Comparison of ENCODE assay signal across 16 cellular contexts in the genomic region with DNA sequence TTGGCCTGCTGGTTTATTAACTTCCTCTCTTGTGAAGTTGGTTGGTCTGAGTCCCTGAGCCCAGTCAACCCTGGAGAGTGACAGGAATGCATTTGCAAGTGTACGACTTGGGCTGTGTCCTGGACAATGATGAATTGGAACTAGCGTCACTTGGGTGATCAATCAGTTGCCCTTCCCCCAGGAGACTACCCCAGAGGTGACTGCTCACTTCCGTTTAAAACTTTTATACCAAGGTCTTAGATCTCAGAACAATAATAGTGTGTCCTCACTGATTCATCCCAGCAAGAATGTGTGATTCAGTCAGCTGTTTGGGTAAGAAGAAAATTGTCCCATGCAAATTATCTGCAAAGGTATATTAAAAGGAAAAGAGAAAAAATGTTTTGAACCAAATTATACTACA.
DNase-seq lines count a peak whose midpoint lies in the region; ATAC-seq and TF ChIP-seq lines count a peak whose summit lies in the region.
"Had no signal": no experiment of that assay in that cellular context is flagged by ENCODE, and none has a peak within 500 bp of the region (broad histone marks: within the 10 kb centered on the region; RNA-seq: fewer than 3 reads in every experiment).

No MANE protein-coding gene starts in this region.

- TF ChIP-seq CTCF in mammary epithelial cell (conservative IDR thresholded peaks at IDR 0.05 in 1 of 2, IDR thresholded peaks at IDR 0.05 in 1 of 2; ENCODE audit: extremely low read depth in 1 of 2, insufficient read depth in 1 of 2, low read depth in 1 of 2, low read length in 2 of 2) (no peak), kidney epithelial cell (IDR thresholded peaks at IDR 0.05; ENCODE audit: insufficient read depth, low read length, poor library complexity, severe bottlenecking) (no peak)

- BruUV-seq in mammary epithelial cell (replicated peaks; lab: Mats Ljungman, UMichigan): no TSS peak

- H3K4me1 ChIP-seq in mammary epithelial cell (ENCODE audit: insufficient read depth, low read length): peaks cover 28% of the 10 kb centered on the region
- H3K4me1 ChIP-seq: esophagus muscularis mucosa, suprapubic skin had no signal

- no peaks in the 10 kb centered on the region for H3K4me1 Mint-ChIP-seq in activated naive CD4-positive, alpha-beta T cell treated with anti-CD3 and anti-CD28 coated beads for 36 hours (ENCODE audit: low read depth)
- H3K4me1 Mint-ChIP-seq: activated CD8-positive, alpha-beta memory T cell treated with anti-CD3 and anti-CD28 coated beads, Interleukin-2, amount 10 ng/mL, durations not matched to agents 7 days and 5 days had no signal

- no peak overlapping the region for H3K9ac ChIP-seq in mammary epithelial cell (ENCODE audit: insufficient read depth, low read length)

- no peaks in the 10 kb centered on the region for H3K27me3 Mint-ChIP-seq in activated naive CD4-positive, alpha-beta T cell treated with anti-CD3 and anti-CD28 coated beads for 36 hours (ENCODE audit: low read depth)

- H3K4me3 ChIP-seq in mammary epithelial cell (replicated peaks in 1 of 3; ENCODE audit: insufficient read depth in 1 of 3, low read depth in 2 of 3, low read length in 3 of 3): no peak overlapping the region
- H3K4me3 ChIP-seq in kidney epithelial cell (ENCODE audit: low read depth, low read length): no peak overlapping the region
- H3K4me3 ChIP-seq: esophagus muscularis mucosa, suprapubic skin had no signal

- intact Hi-C loops in mammary epithelial cell (cut with micrococcal nuclease): no loop called here
- intact Hi-C loops in activated naive CD4-positive, alpha-beta T cell treated with anti-CD3 and anti-CD28 coated beads for 36 hours (cut with micrococcal nuclease): no loop called here

- in situ Hi-C loops in mammary epithelial cell (cut with MboI; ENCODE audit: low sequenced_read_pairs in 2 of 2): no loop called here

- no peak overlapping the region for H2AFZ ChIP-seq in mammary epithelial cell (ENCODE audit: low read depth, low read length)

- H3K27ac ChIP-seq in mammary epithelial cell (ENCODE audit: insufficient read depth, low read depth, low read length): peak overlapping the region; percentile 48
- H3K27ac ChIP-seq: esophagus muscularis mucosa, spleen, suprapubic skin had no signal

- H4K20me1 ChIP-seq in mammary epithelial cell (ENCODE audit: insufficient read depth, low read length): no peaks in the 10 kb centered on the region

- H3K27me3 ChIP-seq in mammary epithelial cell (ENCODE audit: insufficient read depth, low read length) (no peaks in the 10 kb centered on the region), kidney epithelial cell (ENCODE audit: control insufficient read depth, insufficient read depth, low read length) (no peaks in the 10 kb centered on the region)
- H3K27me3 ChIP-seq: esophagus muscularis mucosa, spleen, suprapubic skin had no signal

- CTCF ChIA-PET in mammary epithelial cell (lab: Charles Lee; ENCODE audit: low non-redundant PET): no interaction called here
- CTCF ChIA-PET in activated naive CD4-positive, alpha-beta T cell treated with anti-CD3 and anti-CD28 coated beads for 36 hours (lab: Charles Lee): no interaction called here

- ATAC-seq in GM21717 (IDR thresholded peaks at IDR 0.05; ENCODE audit: unreplicated experiment): no peak
- ATAC-seq in HG02938 (IDR thresholded peaks at IDR 0.05; ENCODE audit: unreplicated experiment): no peak
- no peak for ATAC-seq in HG03342 (IDR thresholded peaks at IDR 0.05; ENCODE audit: unreplicated experiment)
- ATAC-seq: activated CD8-positive, alpha-beta memory T cell treated with anti-CD3 and anti-CD28 coated beads, Interleukin-2, amount 10 ng/mL, durations not matched to agents 7 days and 5 days had no signal

- peak overlapping the region; percentile 48 for H3K4me2 ChIP-seq in mammary epithelial cell (ENCODE audit: insufficient read depth, low read depth, low read length)

- DNase-seq in AG08395 (ENCODE audit: low spot score) (peak; percentile 63), HT1080 (ENCODE audit: low read depth) (peak; percentile 74), mammary epithelial cell (peak; percentile 73), kidney epithelial cell (ENCODE audit: low read depth) (peak; percentile 80)
- no peak for DNase-seq in activated naive CD4-positive, alpha-beta T cell treated with anti-CD3 and anti-CD28 coated beads for 36 hours
- DNase-seq: activated CD8-positive, alpha-beta memory T cell treated with anti-CD3 and anti-CD28 coated beads, Interleukin-2, amount 10 ng/mL, durations not matched to agents 7 days and 5 days; activated naive CD4-positive, alpha-beta T cell; caudate nucleus; DMS 273 treated with DMSO at 0.1 percent for 48 hours; NCI-H2171 treated with DMSO at 0.1 percent for 48 hours; spleen had no signal

- no peak overlapping the region for H3K27ac Mint-ChIP-seq in activated naive CD4-positive, alpha-beta T cell treated with anti-CD3 and anti-CD28 coated beads for 36 hours
- H3K27ac Mint-ChIP-seq: activated CD8-positive, alpha-beta memory T cell treated with anti-CD3 and anti-CD28 coated beads, Interleukin-2, amount 10 ng/mL, durations not matched to agents 7 days and 5 days had no signal

- H3K79me2 ChIP-seq in mammary epithelial cell (ENCODE audit: insufficient read depth, low read length): no peaks in the 10 kb centered on the region

- H3K4me3 Mint-ChIP-seq in activated naive CD4-positive, alpha-beta T cell treated with anti-CD3 and anti-CD28 coated beads for 36 hours: no peak overlapping the region
- H3K4me3 Mint-ChIP-seq: activated CD8-positive, alpha-beta memory T cell treated with anti-CD3 and anti-CD28 coated beads, Interleukin-2, amount 10 ng/mL, durations not matched to agents 7 days and 5 days had no signal

- no peaks in the 10 kb centered on the region for H3K9me3 Mint-ChIP-seq in activated naive CD4-positive, alpha-beta T cell treated with anti-CD3 and anti-CD28 coated beads for 36 hours

- no peaks in the 10 kb centered on the region for H3K36me3 Mint-ChIP-seq in activated naive CD4-positive, alpha-beta T cell treated with anti-CD3 and anti-CD28 coated beads for 36 hours (ENCODE audit: low read depth)
- H3K36me3 Mint-ChIP-seq: activated CD8-positive, alpha-beta memory T cell treated with anti-CD3 and anti-CD28 coated beads, Interleukin-2, amount 10 ng/mL, durations not matched to agents 7 days and 5 days had no signal

- no peaks in the 10 kb centered on the region for H3K9me3 ChIP-seq in mammary epithelial cell (replicated peaks; ENCODE audit: insufficient read depth, low read length)
- H3K9me3 ChIP-seq: esophagus muscularis mucosa, spleen, suprapubic skin had no signal

- dilution Hi-C loops in mammary epithelial cell (cut with HindIII; ENCODE audit: low sequenced_read_pairs): no loop called here

- no peaks in the 10 kb centered on the region for H3K36me3 ChIP-seq in mammary epithelial cell (ENCODE audit: insufficient read depth, low read length)
- H3K36me3 ChIP-seq in kidney epithelial cell (ENCODE audit: control insufficient read depth, insufficient read depth, low read length): no peaks in the 10 kb centered on the region
- H3K36me3 ChIP-seq: esophagus muscularis mucosa, spleen, suprapubic skin had no signal

- 19% methylated on average over 3 of the region's 3 CpGs for WGBS in mammary epithelial cell (ENCODE audit: low coverage, missing lambda C conversion rate)
